9 cellular contexts compared by ENCODE assay signal in genomic region chr3:172635588-172635987, GRCh38.
DNase-seq lines count a peak whose midpoint lies in the region; ATAC-seq lines count a peak whose summit lies in the region.
"Had no signal": no experiment of that assay in that cellular context is flagged by ENCODE, and none has a peak within 500 bp of the region (broad histone marks: within the 10 kb centered on the region; RNA-seq: fewer than 3 reads in every experiment).

No MANE protein-coding gene starts in this region.

- in situ Hi-C loops in ACHN (cut with HindIII; ENCODE audit: low pct_ligation_motif_present, low pct_unique_long_range_greater_than_20kb, low sequenced_read_pairs) = no loop called here

- CTCF ChIA-PET in activated CD8-positive, alpha-beta T cell treated with anti-CD3 and anti-CD28 coated beads, Interleukin-2, amount 10 ng/mL, durations not matched to agents 7 days and 5 days (lab: Charles Lee) = interaction anchor here (0.5 to 2.2 kb wide), 3 partner anchors 10 to 303 kb away, joined by 3 to 10 read pairs (median 6); no protein-coding TSS in a partner anchor

- no peaks in the 10 kb centered on the region for H3K9me3 Mint-ChIP-seq in activated CD8-positive, alpha-beta T cell treated with anti-CD3 and anti-CD28 coated beads, Interleukin-2, amount 10 ng/mL, durations not matched to agents 7 days and 5 days (ENCODE audit: insufficient read depth)

- peak; percentile 97 for ATAC-seq in GM19035 (IDR thresholded peaks at IDR 0.05; ENCODE audit: unreplicated experiment)
- peak; percentile 97 for ATAC-seq in HG03095 (IDR thresholded peaks at IDR 0.05; ENCODE audit: unreplicated experiment)
- ATAC-seq in activated CD8-positive, alpha-beta T cell treated with anti-CD3 and anti-CD28 coated beads, Interleukin-2, amount 10 ng/mL, durations not matched to agents 7 days and 5 days = peak; percentile 57

- H3K4me3 Mint-ChIP-seq in activated CD8-positive, alpha-beta T cell treated with anti-CD3 and anti-CD28 coated beads, Interleukin-2, amount 10 ng/mL, durations not matched to agents 7 days and 5 days = no peak overlapping the region

- peaks cover 9% of the 10 kb centered on the region for H3K36me3 Mint-ChIP-seq in activated CD8-positive, alpha-beta T cell treated with anti-CD3 and anti-CD28 coated beads, Interleukin-2, amount 10 ng/mL, durations not matched to agents 7 days and 5 days (ENCODE audit: low read depth)

- H3K4me1 Mint-ChIP-seq in activated CD8-positive, alpha-beta T cell treated with anti-CD3 and anti-CD28 coated beads, Interleukin-2, amount 10 ng/mL, durations not matched to agents 7 days and 5 days (ENCODE audit: low read depth) = peaks cover 6% of the 10 kb centered on the region

- intact Hi-C loops in posterior cingulate gyrus (cut with DNase I) = no loop called here

- H3K27ac Mint-ChIP-seq in activated CD8-positive, alpha-beta T cell treated with anti-CD3 and anti-CD28 coated beads, Interleukin-2, amount 10 ng/mL, durations not matched to agents 7 days and 5 days = peak overlapping the region; percentile 7

- no peaks in the 10 kb centered on the region for H3K27me3 Mint-ChIP-seq in activated CD8-positive, alpha-beta T cell treated with anti-CD3 and anti-CD28 coated beads, Interleukin-2, amount 10 ng/mL, durations not matched to agents 7 days and 5 days (ENCODE audit: low read depth)

- POLR2A ChIA-PET in activated CD8-positive, alpha-beta T cell treated with anti-CD3 and anti-CD28 coated beads, Interleukin-2, amount 10 ng/mL, durations not matched to agents 7 days and 5 days (lab: Charles Lee) = no interaction called here

- DNase-seq in ACHN = peak; percentile 35
- no peak for DNase-seq in activated CD8-positive, alpha-beta T cell treated with anti-CD3 and anti-CD28 coated beads, Interleukin-2, amount 10 ng/mL, durations not matched to agents 7 days and 5 days
- DNase-seq in C1 segment of cervical spinal cord (lab: John Stamatoyannopoulos, UW) = no peak
- DNase-seq in cerebellar cortex (ENCODE audit: low spot score) = no peak
- DNase-seq in posterior cingulate gyrus = no peak
- DNase-seq in activated CD8-positive, alpha-beta memory T cell treated with anti-CD3 and anti-CD28 coated beads for 24 hours = no peak
- DNase-seq: activated CD4-positive, alpha-beta T cell treated with anti-CD3 and anti-CD28 coated beads, Interleukin-2, amount 50 U/mL, for 1 hour had no signal
